In the genomic region with DNA sequence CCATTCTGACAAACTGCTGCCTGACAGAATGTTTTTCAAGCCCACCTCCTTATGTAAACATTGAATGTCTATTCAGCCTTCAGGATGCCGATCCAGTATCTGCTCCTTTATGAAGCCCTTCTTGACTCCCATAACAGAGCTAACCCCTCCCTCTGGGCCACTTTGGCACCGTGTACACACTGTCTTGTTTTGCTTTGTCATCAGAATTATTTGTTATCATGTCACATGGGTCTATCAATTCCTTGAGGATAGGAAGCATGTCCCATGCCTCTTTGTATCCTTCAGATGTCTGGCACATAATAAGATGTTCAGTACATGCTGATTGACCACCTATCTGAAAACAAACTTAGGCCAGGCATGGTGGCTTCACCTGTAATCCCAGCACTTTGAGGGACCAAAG, we compare ENCODE assay signal across 24 cellular contexts.
"Had no signal": no experiment of that assay in that cellular context is flagged by ENCODE, and none has a peak within 500 bp of the region (broad histone marks: within the 10 kb centered on the region; RNA-seq: fewer than 3 reads in every experiment).

No MANE protein-coding gene starts in this region.

- H3K4me3 Mint-ChIP-seq: naive thymus-derived CD4-positive, alpha-beta T cell; nephron; neural progenitor cell; stimulated activated effector memory CD8-positive, alpha-beta T cell treated with anti-CD3 and anti-CD28 coated beads, Interleukin-12 subunit alpha, Interleukin-12 subunit beta, amount 100 ng/mL, for 72 hours; type B pancreatic cell had no signal

- ATAC-seq: esophagus mucosa; gastrocnemius medialis; left lobe of liver; naive thymus-derived CD4-positive, alpha-beta T cell; sciatic nerve; stimulated activated effector memory CD8-positive, alpha-beta T cell treated with anti-CD3 and anti-CD28 coated beads, Interleukin-12 subunit alpha, Interleukin-12 subunit beta, amount 100 ng/mL, for 72 hours had no signal

- H3K27me3 Mint-ChIP-seq: type B pancreatic cell had no signal

- H3K9me3 Mint-ChIP-seq: nephron; neural progenitor cell; stimulated activated effector memory CD8-positive, alpha-beta T cell treated with anti-CD3 and anti-CD28 coated beads, Interleukin-12 subunit alpha, Interleukin-12 subunit beta, amount 100 ng/mL, for 72 hours; type B pancreatic cell had no signal

- H3K27ac Mint-ChIP-seq: nephron; neural progenitor cell; progenitor cell of endocrine pancreas; stimulated activated effector memory CD8-positive, alpha-beta T cell treated with anti-CD3 and anti-CD28 coated beads, Interleukin-12 subunit alpha, Interleukin-12 subunit beta, amount 100 ng/mL, for 72 hours; type B pancreatic cell had no signal

- DNase-seq: cortex of kidney; dorsolateral prefrontal cortex; effector CD4-positive, alpha-beta T cell; gastrocnemius medialis; head of caudate nucleus; kidney; mesendoderm; midbrain; naive thymus-derived CD4-positive, alpha-beta T cell; stimulated activated CD4-positive, alpha-beta T cell treated with anti-CD3 and anti-CD28 coated beads, Interleukin-2, amount 100 ng/mL, for 24 hours; stimulated activated CD4-positive, alpha-beta T cell treated with anti-CD3 and anti-CD28 coated beads, Interleukin-4, amount 100 ng/mL, for 24 hours; stimulated activated naive CD4-positive, alpha-beta T cell treated with Interleukin-2 at 50 U/mL for 16 hours; stomach; testis; tibial artery had no signal

- H3K4me3 ChIP-seq: dorsolateral prefrontal cortex, gastrocnemius medialis, neural progenitor cell, stomach, testis, tibial artery had no signal

- H3K9me3 ChIP-seq: gastrocnemius medialis, stomach, testis, tibial artery had no signal

- H3K27ac ChIP-seq: dorsolateral prefrontal cortex, gastrocnemius medialis, neural progenitor cell, parathyroid adenoma, stomach, testis, tibial artery had no signal

- H3K27me3 ChIP-seq: gastrocnemius medialis, neural progenitor cell, testis, tibial artery had no signal

- H3K36me3 Mint-ChIP-seq: naive thymus-derived CD4-positive, alpha-beta T cell; neural progenitor cell; stimulated activated effector memory CD8-positive, alpha-beta T cell treated with anti-CD3 and anti-CD28 coated beads, Interleukin-12 subunit alpha, Interleukin-12 subunit beta, amount 100 ng/mL, for 72 hours; type B pancreatic cell had no signal

- H3K36me3 ChIP-seq: gastrocnemius medialis, neural progenitor cell, stomach, tibial artery had no signal

- H3K4me1 ChIP-seq: gastrocnemius medialis, neural progenitor cell, parathyroid adenoma, stomach, testis, tibial artery had no signal
